Comparison of ENCODE assay signal across 10 cellular contexts in genomic region chr1:9960705-9961562, GRCh38. TPM values are rescaled to one million over a fixed set of nuclear protein-coding genes. Genes with fewer than 3 reads are reported as not detected.
A peak's percentile ranks its signal among the peaks of the same experiment; 100 is the strongest.
DNase-seq lines count a peak whose midpoint lies in the region; ATAC-seq and TF ChIP-seq lines count a peak whose summit lies in the region.
"Had no signal": no experiment of that assay in that cellular context is flagged by ENCODE, and none has a peak within 500 bp of the region (broad histone marks: within the 10 kb centered on the region; RNA-seq: fewer than 3 reads in every experiment).

No MANE protein-coding gene starts in this region.

- 74 to 78% methylated on average over 12 of the region's 12 CpGs for WGBS in heart right ventricle, 2 donors
- WGBS in lower leg skin, 2 donors, result 73 to 76% methylated on average over 12 of the region's 12 CpGs
- 81 to 88% methylated on average over 10 to 12 of the region's 12 CpGs for WGBS in upper lobe of left lung, 2 donors

- H3K4me3 ChIP-seq in cardiac muscle cell, result no peak overlapping the region
- H3K4me3 ChIP-seq in heart right ventricle, result no peak overlapping the region
- no peak overlapping the region for H3K4me3 ChIP-seq in lower leg skin (ENCODE audit: low read depth, poor library complexity, severe bottlenecking)
- H3K4me3 ChIP-seq in upper lobe of left lung, result no peak overlapping the region

- no peak for TF ChIP-seq CTCF in cardiac muscle cell (IDR thresholded peaks at IDR 0.05; ENCODE audit: low read depth, low read length)
- TF ChIP-seq CTCF in heart right ventricle (IDR thresholded peaks at IDR 0.05), result no peak
- no peak for TF ChIP-seq CTCF in lower leg skin (IDR thresholded peaks at IDR 0.05)
- TF ChIP-seq CTCF in upper lobe of left lung (IDR thresholded peaks at IDR 0.05), result no peak

- TF ChIP-seq POLR2A in lower leg skin (IDR thresholded peaks at IDR 0.05) (no peak), upper lobe of left lung (IDR thresholded peaks at IDR 0.05) (no peak)

- H3K4me1 ChIP-seq in cardiac muscle cell (ENCODE audit: low read depth) (peaks cover 5% of the 10 kb centered on the region), heart right ventricle (peaks cover 0 to 5% (median 0%) of the 10 kb centered on the region in 9 donors), upper lobe of left lung (no peaks in the 10 kb centered on the region)

- no peak for TF ChIP-seq EP300 in upper lobe of left lung (IDR thresholded peaks at IDR 0.05)

- H3K36me3 ChIP-seq in cardiac muscle cell, result no peaks in the 10 kb centered on the region
- H3K36me3 ChIP-seq in heart right ventricle, result peaks cover 0 to 12% (median 0%) of the 10 kb centered on the region in 9 donors
- peaks cover 0 to 4% (median 0%) of the 10 kb centered on the region in 4 donors for H3K36me3 ChIP-seq in upper lobe of left lung

- H3K9me3 ChIP-seq in cardiac muscle cell (ENCODE audit: low read depth), result no peaks in the 10 kb centered on the region
- no peaks in the 10 kb centered on the region for H3K9me3 ChIP-seq in heart right ventricle
- no peaks in the 10 kb centered on the region for H3K9me3 ChIP-seq in upper lobe of left lung

- ATAC-seq in heart right ventricle (no peak), upper lobe of left lung (ENCODE audit: low FRiP score in 2 of 2) (no peak), GM18909 (IDR thresholded peaks at IDR 0.05; ENCODE audit: poor library complexity, unreplicated experiment) (no peak)

- H3K27me3 ChIP-seq in cardiac muscle cell (no peaks in the 10 kb centered on the region), heart right ventricle (no peaks in the 10 kb centered on the region), upper lobe of left lung (no peaks in the 10 kb centered on the region)

- peak overlapping the region; percentile 84 for H3K27ac ChIP-seq in cardiac muscle cell
- H3K27ac ChIP-seq in heart right ventricle, result no peak overlapping the region
- H3K27ac ChIP-seq in upper lobe of left lung, result no peak overlapping the region

- intact Hi-C loops in heart right ventricle (cut with DNase I), result loop anchor here in 1 of 10 donors (5.0 kb wide), 1 partner anchor 36 kb away; the partner anchor contains the start of gene RBP7
- intact Hi-C loops in lower leg skin (cut with DNase I; ENCODE audit: low total_unique reads), result no loop called here

- DNase-seq in cardiac muscle cell (ENCODE audit: low read depth in 1 of 2, low spot score in 1 of 2) (peak; percentile 2 to 73), heart right ventricle (no peak), NCI-H1694 treated with DMSO at 0.1 percent for 48 hours (lab: John Stamatoyannopoulos, UW) (peak; percentile 53), astrocyte of the hippocampus (ENCODE audit: low read depth, low spot score) (peak; percentile 18), amniotic stem cell (lab: John Stamatoyannopoulos, UW) (no peak), lower leg skin (ENCODE audit: low spot score in 2 of 2) (no peak), upper lobe of left lung (no peak)

RNA-seq across cellular contexts. Expression of gene NMNAT1, which starts 17.7 kb away (rescaled TPM):
- total RNA-seq in cardiac muscle cell (14.4 and 16.9 TPM in 2 replicates), heart right ventricle (10 to 100 TPM; 14.2 to 23.7 (median 20.3) TPM), lower leg skin (1 to 10 TPM; 3.2 to 8.2 (median 5.3) TPM), upper lobe of left lung (10 to 100 TPM in 3 of 6 donors, 1 to 10 TPM in 3; 4.6 to 13.6 (median 8.5) TPM)
- polyA plus RNA-seq in cardiac muscle cell (21.4 and 24.1 TPM in 2 replicates), heart right ventricle (10 to 100 TPM in 1 of 2 donors, 1 to 10 TPM in 1; 9.6 to 14.3 TPM)

RNA-seq across cellular contexts. Expression of gene LZIC, which starts 17.7 kb away (rescaled TPM):
- total RNA-seq in cardiac muscle cell (23.2 and 34.2 TPM in 2 replicates), heart right ventricle (10 to 100 TPM; 27.7 to 38.0 (median 34.2) TPM), lower leg skin (10 to 100 TPM; 18.3 to 31.0 (median 27.4) TPM), upper lobe of left lung (10 to 100 TPM in 5 of 6 donors, 1 to 10 TPM in 1; 9.4 to 28.7 (median 19.4) TPM)
- polyA plus RNA-seq in cardiac muscle cell (35.4 and 47.2 TPM in 2 replicates), heart right ventricle (10 to 100 TPM; 13.4 to 20.6 TPM)

RNA-seq across cellular contexts. Expression of gene RBP7, which starts 36.1 kb away (rescaled TPM):
- 0.86 and 0.92 TPM in 2 replicates for total RNA-seq in cardiac muscle cell
- 2.3 and 4.3 TPM in 2 replicates for polyA plus RNA-seq in cardiac muscle cell
- total RNA-seq in heart right ventricle, result 10 to 100 TPM; 15.5 to 46.4 (median 24.4) TPM
- 100 to 1,000 TPM in 1 of 2 donors, 10 to 100 TPM in 1; 54.7 to 106 TPM for polyA plus RNA-seq in heart right ventricle
- total RNA-seq in lower leg skin, result 10 to 100 TPM; 12.7 to 20.6 (median 18.8) TPM
- 10 to 100 TPM in 1 of 6 donors, 1 to 10 TPM in 4, not detected in 1; 1.7 to 15.9 (median 4.3) TPM for total RNA-seq in upper lobe of left lung
- total RNA-seq: HT1080, neural crest cell had no signal

RNA-seq across cellular contexts. Expression of gene CTNNBIP1, which starts 50.9 kb away (rescaled TPM):
- total RNA-seq in cardiac muscle cell, result 122 and 124 TPM in 2 replicates
- polyA plus RNA-seq in cardiac muscle cell, result 80.1 and 111 TPM in 2 replicates
- total RNA-seq in heart right ventricle, result 10 to 100 TPM; 26.5 to 69.4 (median 37.3) TPM
- polyA plus RNA-seq in heart right ventricle, result 10 to 100 TPM; 26.6 to 43.5 TPM
- total RNA-seq in lower leg skin, result 100 to 1,000 TPM; 478 to 742 (median 566) TPM
- total RNA-seq in upper lobe of left lung, result 10 to 100 TPM; 39.8 to 85.8 (median 73.1) TPM

Comparison
In these comparisons a context has a peak if more than half of its experiments do, and no peak if none do; other contexts are left out.
1. DNase-seq: peak in cardiac muscle cell (2 of 2), NCI-H1694 treated with DMSO at 0.1 percent for 48 hours (single experiment) and astrocyte of the hippocampus (single experiment); none in heart right ventricle (0 of 2), amniotic stem cell (single experiment), lower leg skin (0 of 2) and upper lobe of left lung (0 of 2).